In genomic region chr18:24544141-24544498, GRCh38 we compare ENCODE assay signal across 9 cellular contexts.
DNase-seq lines count a peak whose midpoint lies in the region; ATAC-seq, FAIRE-seq and TF ChIP-seq lines count a peak whose summit lies in the region.
"Had no signal": no experiment of that assay in that cellular context is flagged by ENCODE, and none has a peak within 500 bp of the region (broad histone marks: within the 10 kb centered on the region; RNA-seq: fewer than 3 reads in every experiment).

No MANE protein-coding gene starts in this region.

- H3K4me1 Mint-ChIP-seq in CD8-positive, alpha-beta T cell (ENCODE audit: low read depth) = no peaks in the 10 kb centered on the region

- intact Hi-C loops in pancreas (cut with DNase I) = loop anchor here in 1 of 3 donors (10.0 kb wide), 1 partner anchor 191 kb away; no protein-coding TSS in a partner anchor
- intact Hi-C loops in CD8-positive, alpha-beta T cell (cut with DNase I, micrococcal nuclease) = no loop called here

- H3K27ac ChIP-seq in pancreas = no peak overlapping the region
- H3K27ac ChIP-seq in CD8-positive, alpha-beta T cell (ENCODE audit: low read depth, low read length) = no peak overlapping the region
- H3K27ac ChIP-seq: thoracic aorta had no signal

- ATAC-seq in pancreas = peak in 3 of 4 donors; percentile 45 to 55 (median 54)
- ATAC-seq in HG02623 (IDR thresholded peaks at IDR 0.05; ENCODE audit: unreplicated experiment) = no peak
- no peak for ATAC-seq in CD8-positive, alpha-beta T cell

- peak; percentile 67 for DNase-seq in DMS 273 (lab: John Stamatoyannopoulos, UW; ENCODE audit: unreplicated experiment)
- DNase-seq in DMS 273 treated with DMSO at 0.1 percent for 48 hours (lab: John Stamatoyannopoulos, UW) = no peak
- peak; percentile 58 for DNase-seq in NCI-H2171 treated with DMSO at 0.1 percent for 48 hours (lab: John Stamatoyannopoulos, UW)
- peak; percentile 58 for DNase-seq in dermis blood vessel endothelial cell
- DNase-seq in pancreas = no peak
- no peak for DNase-seq in CD8-positive, alpha-beta T cell
- no peak for DNase-seq in stimulated activated CD4-positive, alpha-beta T cell treated with anti-CD3 and anti-CD28 coated beads, Interleukin-1b, Interleukin-23, amount 100 ng/mL, for 48 hours

- CTCF ChIA-PET in CD8-positive, alpha-beta T cell (lab: Charles Lee) = no interaction called here

- POLR2A ChIA-PET in CD8-positive, alpha-beta T cell (lab: Charles Lee) = no interaction called here

- no peaks in the 10 kb centered on the region for H3K9me3 Mint-ChIP-seq in CD8-positive, alpha-beta T cell

- H3K4me3 Mint-ChIP-seq in CD8-positive, alpha-beta T cell = no peak overlapping the region

- FAIRE-seq in pancreas (lab: Jason Lieb, UNC) = no peak

- no peaks in the 10 kb centered on the region for H3K36me3 Mint-ChIP-seq in CD8-positive, alpha-beta T cell

- no peak overlapping the region for H3K27ac Mint-ChIP-seq in CD8-positive, alpha-beta T cell

- 7 to 9% methylated on average over 2 of the region's 2 CpGs for WGBS in pancreas, 2 donors

- H3K4me3 ChIP-seq in pancreas = no peak overlapping the region
- H3K4me3 ChIP-seq in CD8-positive, alpha-beta T cell (ENCODE audit: low read depth, low read length) = no peak overlapping the region
- H3K4me3 ChIP-seq: thoracic aorta had no signal

- H3K4me1 ChIP-seq in pancreas = no peaks in the 10 kb centered on the region
- H3K4me1 ChIP-seq in CD8-positive, alpha-beta T cell (ENCODE audit: insufficient read depth, low read length) = no peaks in the 10 kb centered on the region

- H3K9me3 ChIP-seq in pancreas = no peaks in the 10 kb centered on the region
- no peaks in the 10 kb centered on the region for H3K9me3 ChIP-seq in CD8-positive, alpha-beta T cell (ENCODE audit: low read length)
- H3K9me3 ChIP-seq: thoracic aorta had no signal

- no peaks in the 10 kb centered on the region for H3K36me3 ChIP-seq in pancreas
- H3K36me3 ChIP-seq in CD8-positive, alpha-beta T cell (ENCODE audit: insufficient read depth, low read length) = no peaks in the 10 kb centered on the region
- H3K36me3 ChIP-seq: thoracic aorta had no signal

- peak in 1 of 4 donors; percentile 14 for TF ChIP-seq CTCF in pancreas (IDR thresholded peaks at IDR 0.05)
- TF ChIP-seq CTCF in CD8-positive, alpha-beta T cell (IDR thresholded peaks at IDR 0.05) = no peak

- H3K27me3 ChIP-seq in pancreas = no peaks in the 10 kb centered on the region
- H3K27me3 ChIP-seq in CD8-positive, alpha-beta T cell (ENCODE audit: insufficient read depth, low read length) = no peaks in the 10 kb centered on the region

- H3K27me3 Mint-ChIP-seq in CD8-positive, alpha-beta T cell (ENCODE audit: low read depth) = peaks cover 2% of the 10 kb centered on the region

Comparison
In these comparisons a context has a peak if more than half of its experiments do, and no peak if none do; other contexts are left out.
1. DNase-seq: peak in DMS 273 (single experiment), NCI-H2171 treated with DMSO at 0.1 percent for 48 hours (single experiment) and dermis blood vessel endothelial cell (single experiment); none in DMS 273 treated with DMSO at 0.1 percent for 48 hours (single experiment), pancreas (0 of 6), CD8-positive, alpha-beta T cell (0 of 7) and stimulated activated CD4-positive, alpha-beta T cell treated with anti-CD3 and anti-CD28 coated beads, Interleukin-1b, Interleukin-23, amount 100 ng/mL, for 48 hours (single experiment).
2. ATAC-seq: peak in pancreas (3 of 4); none in HG02623 (single experiment) and CD8-positive, alpha-beta T cell (single experiment).